In the genomic region with DNA sequence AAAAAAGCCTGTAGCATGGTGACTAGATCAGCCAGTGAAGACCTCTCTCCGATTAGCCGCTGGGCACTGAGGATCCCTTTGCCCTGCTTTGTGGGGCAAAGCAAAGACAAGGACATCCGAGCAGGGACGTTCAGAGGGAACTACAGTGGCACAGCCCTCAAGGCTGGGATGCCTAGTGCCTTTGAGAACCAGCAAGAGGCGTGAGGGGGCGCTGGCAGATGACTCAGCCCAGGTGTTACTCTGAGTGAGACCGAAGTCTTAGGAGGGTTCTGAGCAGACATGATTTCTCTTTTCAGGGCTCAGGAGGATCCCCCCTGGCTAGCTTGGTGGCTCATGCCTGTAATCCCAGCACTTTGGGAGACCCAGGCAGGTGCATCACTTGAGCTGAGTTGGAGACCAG, we compare ENCODE assay signal across 29 cellular contexts.
A peak's percentile ranks its signal among the peaks of the same experiment; 100 is the strongest.
DNase-seq lines count a peak whose midpoint lies in the region; ATAC-seq, FAIRE-seq and TF ChIP-seq lines count a peak whose summit lies in the region.
"Had no signal": no experiment of that assay in that cellular context is flagged by ENCODE, and none has a peak within 500 bp of the region (broad histone marks: within the 10 kb centered on the region; RNA-seq: fewer than 3 reads in every experiment).

No MANE protein-coding gene starts in this region.

- no peaks in the 10 kb centered on the region for H3K36me3 Mint-ChIP-seq in activated naive CD4-positive, alpha-beta T cell treated with anti-CD3 and anti-CD28 coated beads, Interleukin-2, amount 50 U/mL, for 72 hours
- H3K36me3 Mint-ChIP-seq in activated naive CD4-positive, alpha-beta T cell treated with anti-CD3 and anti-CD28 coated beads, Interleukin-2, amount 10 ng/mL, durations not matched to agents 7 days and 5 days = no peaks in the 10 kb centered on the region
- H3K36me3 Mint-ChIP-seq: naive thymus-derived CD4-positive, alpha-beta T cell had no signal

- H3K79me2 ChIP-seq in HCT116 (ENCODE audit: insufficient read depth, low read length) (no peaks in the 10 kb centered on the region), GM12878 (ENCODE audit: control insufficient read depth, insufficient read depth, low read length) (no peaks in the 10 kb centered on the region)

- peaks cover 0 to 5% of the 10 kb centered on the region in 2 donors for H3K9me3 Mint-ChIP-seq in activated naive CD4-positive, alpha-beta T cell treated with anti-CD3 and anti-CD28 coated beads, Interleukin-2, amount 50 U/mL, for 72 hours
- no peaks in the 10 kb centered on the region for H3K9me3 Mint-ChIP-seq in activated naive CD4-positive, alpha-beta T cell treated with anti-CD3 and anti-CD28 coated beads, Interleukin-2, amount 10 ng/mL, durations not matched to agents 7 days and 5 days
- H3K9me3 Mint-ChIP-seq: dendritic cell treated with granulocyte-macrophage colony-stimulating factor and Interleukin-4, amounts not matched to agents 40 ng/mL and 50 ng/mL, for 4 days; HFFc6; naive thymus-derived CD4-positive, alpha-beta T cell had no signal

- H2AFZ ChIP-seq in HCT116 (ENCODE audit: low read depth, low read length, poor library complexity, severe bottlenecking) (no peak overlapping the region), GM12878 (ENCODE audit: control insufficient read depth, low read depth, low read length) (no peak overlapping the region)

- no peak for TF ChIP-seq CTCF in HCT116 (IDR thresholded peaks at IDR 0.05 in 2 of 3, conservative IDR thresholded peaks at IDR 0.05 in 1 of 3; ENCODE audit: borderline replicate concordance in 1 of 3, insufficient read depth in 1 of 3, low read depth in 2 of 3, low read length in 2 of 3)
- TF ChIP-seq CTCF in GM12878 (IDR thresholded peaks at IDR 0.05 in 2 of 3, conservative IDR thresholded peaks at IDR 0.05 in 1 of 3; ENCODE audit: control insufficient read depth in 2 of 3, extremely low read depth in 1 of 3, insufficient read depth in 1 of 3, low read depth in 3 of 3, low read length in 3 of 3) = no peak
- no peak for TF ChIP-seq CTCF in heart left ventricle (IDR thresholded peaks at IDR 0.05)

- H3K27me3 ChIP-seq in HCT116 (ENCODE audit: insufficient read depth, low read length) (0 out of 2 replicates have a peak, but pooled peaks cover 3% of the 10 kb centered on the region), GM12878 (replicated peaks in 1 of 2; ENCODE audit: control insufficient read depth in 2 of 2, insufficient read depth in 2 of 2, low read length in 1 of 2) (no peaks in the 10 kb centered on the region), heart left ventricle (peaks cover 0 to 24% (median 0%) of the 10 kb centered on the region in 9 donors)
- H3K27me3 ChIP-seq: gastrocnemius medialis, SJCRH30, upper lobe of right lung had no signal

- CTCF ChIA-PET in activated naive CD4-positive, alpha-beta T cell treated with anti-CD3 and anti-CD28 coated beads, Interleukin-2, amount 10 ng/mL, durations not matched to agents 7 days and 5 days (lab: Charles Lee) = no interaction called here
- CTCF ChIA-PET in HCT116 (lab: Charles Lee) (no interaction called here), GM12878 (lab: Yijun Ruan, JAX) (no interaction called here)

- RAD21 ChIA-PET in HCT116 (lab: Charles Lee; ENCODE audit: low non-redundant PET in 1 of 2, low total read pairs in 2 of 2, uncharacterized antibody in 2 of 2, unreplicated experiment in 2 of 2) (no interaction called here), GM12878 (lab: Charles Lee; ENCODE audit: unreplicated experiment) (interaction anchor here (0.6 to 1.5 kb wide), 2 partner anchors 9 to 414 kb away, joined by 3 to 4 read pairs; no protein-coding TSS in a partner anchor)

- H3K9me3 ChIP-seq in HCT116 (ENCODE audit: control insufficient read depth in 1 of 2, insufficient read depth in 1 of 2, low read depth in 1 of 2, low read length in 2 of 2) = no peaks in the 10 kb centered on the region
- H3K9me3 ChIP-seq in GM12878 (replicated peaks; ENCODE audit: control insufficient read depth, insufficient read depth, low read length) = no peaks in the 10 kb centered on the region; the same call in 2 of the 3 replicates
- H3K9me3 ChIP-seq in heart left ventricle = peaks cover 0 to 5% (median 0%) of the 10 kb centered on the region in 12 donors
- H3K9me3 ChIP-seq: gastrocnemius medialis, left ventricle myocardium inferior, psoas muscle, SJCRH30, upper lobe of right lung had no signal

- FAIRE-seq in GM12878 (lab: Jason Lieb, UNC) = no peak
- FAIRE-seq: GM18507, islet of Langerhans had no signal

- intact Hi-C loops in HCT116 (cut with micrococcal nuclease) (no loop called here), GM12878 (cut with micrococcal nuclease; ENCODE audit: unreplicated experiment) (no loop called here), heart left ventricle (cut with DNase I) (no loop called here)

- H3K27ac ChIP-seq in HCT116 (ENCODE audit: low read depth, low read length) (no peak overlapping the region), GM12878 (ENCODE audit: control insufficient read depth, insufficient read depth) (no peak overlapping the region), heart left ventricle (no peak overlapping the region)
- H3K27ac ChIP-seq: gastrocnemius medialis, HL-60, left ventricle myocardium inferior, psoas muscle, SJCRH30, upper lobe of right lung had no signal

- H3K9ac ChIP-seq in HCT116 (ENCODE audit: low read length) (no peak overlapping the region), GM12878 (ENCODE audit: control insufficient read depth, insufficient read depth, low read length) (no peak overlapping the region)

- BruUV-seq in HCT116 (replicated peaks; lab: Mats Ljungman, UMichigan) (no TSS peak), GM12878 (replicated peaks; lab: Mats Ljungman, UMichigan) (no TSS peak)

- TF ChIP-seq POLR2A in HCT116 (IDR thresholded peaks at IDR 0.05; ENCODE audit: borderline replicate concordance, extremely low read depth, insufficient read depth, insufficient read length) (no peak), GM12878 (IDR thresholded peaks at IDR 0.05; ENCODE audit: low read depth, low read length) (no peak), heart left ventricle (IDR thresholded peaks at IDR 0.05) (no peak)

- SMC1A ChIA-PET in GM12878 (lab: Charles Lee; ENCODE audit: uncharacterized antibody, unreplicated experiment) = interaction anchor here (0.9 kb wide), 1 partner anchor 21 kb away, joined by 5 read pairs; no protein-coding TSS in a partner anchor

- no peaks in the 10 kb centered on the region for H4K20me1 ChIP-seq in HCT116 (ENCODE audit: insufficient read depth)
- H4K20me1 ChIP-seq in GM12878 (ENCODE audit: control insufficient read depth, insufficient read depth) = no peaks in the 10 kb centered on the region

- no peak for TF ChIP-seq RAD21 in HCT116 (IDR thresholded peaks at IDR 0.05; ENCODE audit: low read depth)
- TF ChIP-seq RAD21 in GM12878 (IDR thresholded peaks at IDR 0.05; ENCODE audit: insufficient read depth, low read depth, low read length) = no peak; the same call in 1 of the 2 replicates

- TF ChIP-seq EP300 in GM12878 (IDR thresholded peaks at IDR 0.05; ENCODE audit: borderline replicate concordance in 1 of 2, control insufficient read depth in 1 of 2, low read depth in 2 of 2, low read length in 2 of 2) = no peak

- H3K4me1 Mint-ChIP-seq in activated naive CD4-positive, alpha-beta T cell treated with anti-CD3 and anti-CD28 coated beads, Interleukin-2, amount 10 ng/mL, durations not matched to agents 7 days and 5 days = no peaks in the 10 kb centered on the region
- H3K4me1 Mint-ChIP-seq: naive thymus-derived CD4-positive, alpha-beta T cell had no signal

- POLR2A ChIA-PET in HCT116 (lab: Charles Lee) (no interaction called here), GM12878 (lab: Charles Lee) (no interaction called here)

- H3K4me3 Mint-ChIP-seq in activated naive CD4-positive, alpha-beta T cell treated with anti-CD3 and anti-CD28 coated beads, Interleukin-2, amount 10 ng/mL, durations not matched to agents 7 days and 5 days = no peak overlapping the region
- H3K4me3 Mint-ChIP-seq: dendritic cell treated with granulocyte-macrophage colony-stimulating factor and Interleukin-4, amounts not matched to agents 40 ng/mL and 50 ng/mL, for 4 days; HFFc6; naive thymus-derived CD4-positive, alpha-beta T cell had no signal

- in situ Hi-C loops in GM12878 (cut with MboI) = no loop called here

- H3K4me1 ChIP-seq in HCT116 (ENCODE audit: control insufficient read depth in 1 of 2, insufficient read depth in 2 of 2, low read length in 2 of 2) (peaks cover 12 to 26% of the 10 kb centered on the region in 2 experiments), GM12878 (ENCODE audit: control insufficient read depth, insufficient read depth, low read length) (no peaks in the 10 kb centered on the region), heart left ventricle (no peaks in the 10 kb centered on the region)
- H3K4me1 ChIP-seq: gastrocnemius medialis, left ventricle myocardium inferior, psoas muscle, SJCRH30, upper lobe of right lung had no signal

- WGBS in GM12878 (ENCODE audit: insufficient coverage, insufficient replicate concordance, low lambda C conversion rate, missing lambda C conversion rate) = 43% methylated on average over 7 of the region's 7 CpGs
- 71 to 79% (median 76%) methylated on average over 7 of the region's 7 CpGs for WGBS in heart left ventricle, 4 donors

- peak in 1 of 2 donors; percentile 12 for DNase-seq in activated naive CD4-positive, alpha-beta T cell treated with anti-CD3 and anti-CD28 coated beads, Interleukin-2, amount 50 U/mL, for 72 hours (ENCODE audit: low spot score in 2 of 2)
- DNase-seq in activated naive CD4-positive, alpha-beta T cell treated with anti-CD3 and anti-CD28 coated beads, Interleukin-2, amount 10 ng/mL, durations not matched to agents 7 days and 5 days = no peak
- DNase-seq in HCT116 (ENCODE audit: low read depth, low spot score) (no peak), GM12878 (ENCODE audit: low read depth, low spot score) (no peak), superior temporal gyrus (ENCODE audit: extremely low spot score) (no peak), heart left ventricle (no peak)
- DNase-seq in stimulated activated CD8-positive, alpha-beta memory T cell treated with anti-CD3 and anti-CD28 coated beads, Interleukin-4, amount 100 ng/mL, for 48 hours = peak; percentile 42
- DNase-seq: C1 segment of cervical spinal cord; central memory CD4-positive, alpha-beta T cell; COR-L47; gastrocnemius medialis; GDM1; HFFc6; hypothalamus; Karpas-422; left ventricle myocardium inferior; midbrain; naive thymus-derived CD4-positive, alpha-beta T cell; NCI-H1436; NCI-H2081 treated with DMSO at 0.1 percent for 48 hours; NCI-H345; occipital lobe; psoas muscle; SJCRH30; upper lobe of right lung had no signal

- H3K36me3 ChIP-seq in HCT116 (ENCODE audit: control insufficient read depth in 1 of 2, insufficient read depth in 2 of 2, low read length in 2 of 2) (no peaks in the 10 kb centered on the region), GM12878 (ENCODE audit: control insufficient read depth in 2 of 2, insufficient read depth in 2 of 2, low read length in 1 of 2) (no peaks in the 10 kb centered on the region), heart left ventricle (no peaks in the 10 kb centered on the region)
- H3K36me3 ChIP-seq: gastrocnemius medialis, left ventricle myocardium inferior, SJCRH30, upper lobe of right lung had no signal

- H3K27ac Mint-ChIP-seq in activated naive CD4-positive, alpha-beta T cell treated with anti-CD3 and anti-CD28 coated beads, Interleukin-2, amount 50 U/mL, for 72 hours = peak overlapping the region in 1 of 2 donors; percentile 44
- no peak overlapping the region for H3K27ac Mint-ChIP-seq in activated naive CD4-positive, alpha-beta T cell treated with anti-CD3 and anti-CD28 coated beads, Interleukin-2, amount 10 ng/mL, durations not matched to agents 7 days and 5 days
- H3K27ac Mint-ChIP-seq: dendritic cell treated with granulocyte-macrophage colony-stimulating factor and Interleukin-4, amounts not matched to agents 40 ng/mL and 50 ng/mL, for 4 days; HFFc6; naive thymus-derived CD4-positive, alpha-beta T cell had no signal

- peak; percentile 52 to 63 for ATAC-seq in activated naive CD4-positive, alpha-beta T cell treated with anti-CD3 and anti-CD28 coated beads, Interleukin-2, amount 50 U/mL, for 72 hours
- ATAC-seq in HCT116 (peak; percentile 47; the same call in 1 of the 2 replicates), GM12878 (peak; percentile 55), heart left ventricle (no peak)
- ATAC-seq: gastrocnemius medialis; naive thymus-derived CD4-positive, alpha-beta T cell; psoas muscle; upper lobe of right lung had no signal

- H3K27me3 Mint-ChIP-seq in activated naive CD4-positive, alpha-beta T cell treated with anti-CD3 and anti-CD28 coated beads, Interleukin-2, amount 10 ng/mL, durations not matched to agents 7 days and 5 days = peaks cover 20% of the 10 kb centered on the region

- no peak overlapping the region for H3K4me2 ChIP-seq in HCT116 (ENCODE audit: low read length)
- H3K4me2 ChIP-seq in GM12878 (ENCODE audit: control insufficient read depth, insufficient read depth) = no peak overlapping the region

- H3K4me3 ChIP-seq in HCT116 (replicated peaks in 1 of 2; ENCODE audit: low read depth in 1 of 2, low read length in 2 of 2) (no peak overlapping the region), GM12878 (no peak overlapping the region), heart left ventricle (no peak overlapping the region)
- H3K4me3 ChIP-seq: gastrocnemius medialis, left ventricle myocardium inferior, psoas muscle, SJCRH30, upper lobe of right lung had no signal

- no peaks in the 10 kb centered on the region for H3K9me2 ChIP-seq in HCT116 (ENCODE audit: insufficient read depth)

Comparison
In these comparisons a context has a peak if more than half of its experiments do, and no peak if none do; other contexts are left out.
1. ATAC-seq: peak in activated naive CD4-positive, alpha-beta T cell treated with anti-CD3 and anti-CD28 coated beads, Interleukin-2, amount 50 U/mL, for 72 hours (2 of 2), HCT116 (single experiment) and GM12878 (single experiment); none in heart left ventricle (0 of 4).